ENCODE assay signal across 2 cellular contexts in the genomic region with DNA sequence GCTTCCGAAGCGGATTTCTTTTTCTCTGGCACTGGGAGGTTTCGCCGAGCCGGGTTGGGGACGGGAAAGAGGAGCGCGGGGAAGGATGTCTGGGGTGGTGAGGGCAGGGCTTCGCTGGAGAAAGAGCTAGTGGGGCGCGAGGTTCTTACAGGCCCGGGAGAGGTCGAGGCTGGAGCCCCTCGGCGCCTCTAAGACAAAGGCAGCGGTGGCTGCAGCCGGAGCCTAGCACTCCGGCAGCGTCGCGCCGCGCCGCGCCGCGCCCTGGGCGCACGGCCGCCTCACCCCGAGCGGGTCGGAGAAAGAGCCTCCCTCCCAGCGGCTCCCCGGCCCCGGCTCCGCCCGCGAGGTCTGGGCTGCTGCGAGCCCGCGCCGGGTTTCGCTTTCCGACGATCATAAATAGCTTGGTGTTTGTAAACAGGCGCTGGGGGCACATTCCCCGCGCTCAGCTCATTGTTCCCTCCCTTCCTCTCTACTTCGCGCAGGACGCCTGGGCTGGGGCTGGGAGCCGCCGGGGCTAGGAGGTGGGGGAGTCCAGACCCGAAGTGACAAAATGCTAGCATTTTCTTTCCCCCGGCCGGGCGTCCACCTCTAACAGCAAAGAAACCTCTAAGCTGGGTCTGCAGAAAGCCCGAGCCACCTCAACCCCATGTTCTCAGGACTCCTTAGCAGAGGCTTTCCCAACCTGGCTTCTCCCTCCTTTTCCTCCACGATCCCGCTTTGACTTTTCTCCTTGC.
A peak's percentile ranks its signal among the peaks of the same experiment; 100 is the strongest.
TF ChIP-seq lines count a peak whose summit lies in the region.

No MANE protein-coding gene starts in this region.

TF ChIP-seq in A549, 52 proteins besides CTCF, POLR2A, EP300 and RAD21 (continued from another document):
- TF ChIP-seq, protein P1, sequence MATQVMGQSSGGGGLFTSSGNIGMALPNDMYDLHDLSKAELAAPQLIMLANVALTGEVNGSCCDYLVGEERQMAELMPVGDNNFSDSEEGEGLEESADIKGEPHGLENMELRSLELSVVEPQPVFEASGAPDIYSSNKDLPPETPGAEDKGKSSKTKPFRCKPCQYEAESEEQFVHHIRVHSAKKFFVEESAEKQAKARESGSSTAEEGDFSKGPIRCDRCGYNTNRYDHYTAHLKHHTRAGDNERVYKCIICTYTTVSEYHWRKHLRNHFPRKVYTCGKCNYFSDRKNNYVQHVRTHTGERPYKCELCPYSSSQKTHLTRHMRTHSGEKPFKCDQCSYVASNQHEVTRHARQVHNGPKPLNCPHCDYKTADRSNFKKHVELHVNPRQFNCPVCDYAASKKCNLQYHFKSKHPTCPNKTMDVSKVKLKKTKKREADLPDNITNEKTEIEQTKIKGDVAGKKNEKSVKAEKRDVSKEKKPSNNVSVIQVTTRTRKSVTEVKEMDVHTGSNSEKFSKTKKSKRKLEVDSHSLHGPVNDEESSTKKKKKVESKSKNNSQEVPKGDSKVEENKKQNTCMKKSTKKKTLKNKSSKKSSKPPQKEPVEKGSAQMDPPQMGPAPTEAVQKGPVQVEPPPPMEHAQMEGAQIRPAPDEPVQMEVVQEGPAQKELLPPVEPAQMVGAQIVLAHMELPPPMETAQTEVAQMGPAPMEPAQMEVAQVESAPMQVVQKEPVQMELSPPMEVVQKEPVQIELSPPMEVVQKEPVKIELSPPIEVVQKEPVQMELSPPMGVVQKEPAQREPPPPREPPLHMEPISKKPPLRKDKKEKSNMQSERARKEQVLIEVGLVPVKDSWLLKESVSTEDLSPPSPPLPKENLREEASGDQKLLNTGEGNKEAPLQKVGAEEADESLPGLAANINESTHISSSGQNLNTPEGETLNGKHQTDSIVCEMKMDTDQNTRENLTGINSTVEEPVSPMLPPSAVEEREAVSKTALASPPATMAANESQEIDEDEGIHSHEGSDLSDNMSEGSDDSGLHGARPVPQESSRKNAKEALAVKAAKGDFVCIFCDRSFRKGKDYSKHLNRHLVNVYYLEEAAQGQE (IDR thresholded peaks at IDR 0.05) = no peak
- TF ChIP-seq MAZ (IDR thresholded peaks at IDR 0.05; ENCODE audit: borderline replicate concordance, low read depth, low read length) = no peak
- TF ChIP-seq HDAC2 (IDR thresholded peaks at IDR 0.05) = peak; percentile 90; the same call in 1 of the 2 replicates
- no peak for TF ChIP-seq HOXB13 (CRISPR knock-in tag; IDR thresholded peaks at IDR 0.05; ENCODE audit: low read depth)
- TF ChIP-seq ZSCAN20 (CRISPR knock-in tag; IDR thresholded peaks at IDR 0.05) = no peak
- TF ChIP-seq RNF2 (IDR thresholded peaks at IDR 0.05; ENCODE audit: borderline replicate concordance, low read depth) = peak; percentile 17; the same call in 1 of the 2 replicates
- no peak for TF ChIP-seq KDM1A (IDR thresholded peaks at IDR 0.05; ENCODE audit: low read depth)
- no peak for TF ChIP-seq TP53 (CRISPR knock-in tag; IDR thresholded peaks at IDR 0.05)
- peak; percentile 32; the same call in 1 of the 2 replicates for TF ChIP-seq PHF8 (IDR thresholded peaks at IDR 0.05; ENCODE audit: borderline replicate concordance, low read depth)
- TF ChIP-seq, protein P2, sequence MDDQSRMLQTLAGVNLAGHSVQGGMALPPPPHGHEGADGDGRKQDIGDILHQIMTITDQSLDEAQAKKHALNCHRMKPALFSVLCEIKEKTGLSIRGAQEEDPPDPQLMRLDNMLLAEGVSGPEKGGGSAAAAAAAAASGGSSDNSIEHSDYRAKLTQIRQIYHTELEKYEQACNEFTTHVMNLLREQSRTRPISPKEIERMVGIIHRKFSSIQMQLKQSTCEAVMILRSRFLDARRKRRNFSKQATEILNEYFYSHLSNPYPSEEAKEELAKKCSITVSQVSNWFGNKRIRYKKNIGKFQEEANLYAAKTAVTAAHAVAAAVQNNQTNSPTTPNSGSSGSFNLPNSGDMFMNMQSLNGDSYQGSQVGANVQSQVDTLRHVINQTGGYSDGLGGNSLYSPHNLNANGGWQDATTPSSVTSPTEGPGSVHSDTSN (IDR thresholded peaks at IDR 0.05) = no peak
- TF ChIP-seq ZFP36 (IDR thresholded peaks at IDR 0.05; ENCODE audit: borderline replicate concordance, partially characterized antibody) = no peak
- no peak for TF ChIP-seq ZC3H11A (IDR thresholded peaks at IDR 0.05)
- TF ChIP-seq CBX2 (IDR thresholded peaks at IDR 0.05; ENCODE audit: borderline replicate concordance, low read depth) = no peak

TF ChIP-seq in endothelial cell of umbilical vein, 7 proteins besides CTCF, POLR2A, EP300 and RAD21 (continued from another document):
- TF ChIP-seq, protein P3, sequence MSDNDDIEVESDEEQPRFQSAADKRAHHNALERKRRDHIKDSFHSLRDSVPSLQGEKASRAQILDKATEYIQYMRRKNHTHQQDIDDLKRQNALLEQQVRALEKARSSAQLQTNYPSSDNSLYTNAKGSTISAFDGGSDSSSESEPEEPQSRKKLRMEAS (IDR thresholded peaks at IDR 0.05; ENCODE audit: insufficient read depth, insufficient read length) = no peak
